ENCODE assay signal across 8 cellular contexts in genomic region chr1:175154595-175155472, GRCh38. TPM values are rescaled to one million over a fixed set of nuclear protein-coding genes. Genes with fewer than 3 reads are reported as not detected.
A peak's percentile ranks its signal among the peaks of the same experiment; 100 is the strongest.
DNase-seq lines count a peak whose midpoint lies in the region; ATAC-seq and TF ChIP-seq lines count a peak whose summit lies in the region.

No MANE protein-coding gene starts in this region.

- TF ChIP-seq CTCF in psoas muscle (IDR thresholded peaks at IDR 0.05), result peak; percentile 94

- DNase-seq in SIG-M5 treated with dmso at 0.1 percent for 504 hours (lab: John Stamatoyannopoulos, UW; ENCODE audit: unreplicated experiment) (peak; percentile 65), SIG-M5 (lab: John Stamatoyannopoulos, UW) (no peak), Kasumi-1 (lab: John Stamatoyannopoulos, UW) (peak; percentile 35 to 63), SJSA1 (ENCODE audit: low read depth in 1 of 2, low spot score in 2 of 2) (peak; percentile 43 to 62), head of caudate nucleus (peak; percentile 19 to 87 (median 72)), psoas muscle (peak; percentile 67 to 80)
- DNase-seq in activated gamma-delta T cell treated with anti-CD3 and anti-CD28 coated beads, Interleukin-2, amount 50 U/mL, for 16 hours (ENCODE audit: low read depth), result peak; percentile 62

- intact Hi-C loops in head of caudate nucleus (cut with DNase I) (loop anchor here (5.0 to 10.0 kb wide), 2 partner anchors 167 to 920 kb away; no protein-coding TSS in a partner anchor), psoas muscle (cut with DNase I) (loop anchor here (1.0 to 10.0 kb wide), 6 partner anchors 37 to 917 kb away; partner anchors contain the start of gene KIAA0040 (in 1 of the 2))

- peaks cover 10% of the 10 kb centered on the region for H3K4me1 ChIP-seq in SJSA1 (replicated peaks)
- H3K4me1 ChIP-seq in psoas muscle, result peaks cover 4% of the 10 kb centered on the region

- H3K27ac ChIP-seq in SJSA1 (no peak overlapping the region), psoas muscle (no peak overlapping the region)

- no peaks in the 10 kb centered on the region for H3K9me3 ChIP-seq in SJSA1 (replicated peaks)
- H3K9me3 ChIP-seq in psoas muscle, result no peaks in the 10 kb centered on the region

- H3K36me3 ChIP-seq in SJSA1, result peaks cover under 1% of the 10 kb centered on the region
- H3K36me3 ChIP-seq in psoas muscle (ENCODE audit: insufficient read depth in 1 of 2, low read depth in 1 of 2), result peaks cover 0 to 13% of the 10 kb centered on the region in 2 donors

- ATAC-seq in psoas muscle, result peak; percentile 58 to 82 (median 72)
- no peak for ATAC-seq in HG03469 (IDR thresholded peaks at IDR 0.05; ENCODE audit: unreplicated experiment)

- no peak overlapping the region for H3K4me3 ChIP-seq in SJSA1
- no peak overlapping the region for H3K4me3 ChIP-seq in psoas muscle

- H3K27me3 ChIP-seq in SJSA1 (replicated peaks), result 0 out of 2 replicates have a peak, but pooled peaks cover 3% of the 10 kb centered on the region
- peaks cover 0 to 4% (median 0%) of the 10 kb centered on the region in 3 donors for H3K27me3 ChIP-seq in psoas muscle (ENCODE audit: insufficient read depth in 3 of 3, low read length in 2 of 3)

- 15 to 22% (median 18%) methylated on average over 11 of the region's 11 CpGs for WGBS in psoas muscle, 3 donors

RNA-seq across cellular contexts. Expression of gene KIAA0040, which starts 37.7 kb away (rescaled TPM):
- 4.0 and 14.5 TPM in 2 replicates for total RNA-seq in SJSA1 (2014; rRNA removed; shearing (Covaris generic))
- 10 to 100 TPM in 3 of 4 donors, 1 to 10 TPM in 1; 6.2 to 18.4 (median 14.6) TPM for total RNA-seq in psoas muscle
- polyA plus RNA-seq in psoas muscle, result 10 to 100 TPM in 1 of 3 donors, 1 to 10 TPM in 2; 5.7 to 48.0 (median 7.7) TPM
